ENCODE assay signal across 8 cellular contexts in the genomic region with DNA sequence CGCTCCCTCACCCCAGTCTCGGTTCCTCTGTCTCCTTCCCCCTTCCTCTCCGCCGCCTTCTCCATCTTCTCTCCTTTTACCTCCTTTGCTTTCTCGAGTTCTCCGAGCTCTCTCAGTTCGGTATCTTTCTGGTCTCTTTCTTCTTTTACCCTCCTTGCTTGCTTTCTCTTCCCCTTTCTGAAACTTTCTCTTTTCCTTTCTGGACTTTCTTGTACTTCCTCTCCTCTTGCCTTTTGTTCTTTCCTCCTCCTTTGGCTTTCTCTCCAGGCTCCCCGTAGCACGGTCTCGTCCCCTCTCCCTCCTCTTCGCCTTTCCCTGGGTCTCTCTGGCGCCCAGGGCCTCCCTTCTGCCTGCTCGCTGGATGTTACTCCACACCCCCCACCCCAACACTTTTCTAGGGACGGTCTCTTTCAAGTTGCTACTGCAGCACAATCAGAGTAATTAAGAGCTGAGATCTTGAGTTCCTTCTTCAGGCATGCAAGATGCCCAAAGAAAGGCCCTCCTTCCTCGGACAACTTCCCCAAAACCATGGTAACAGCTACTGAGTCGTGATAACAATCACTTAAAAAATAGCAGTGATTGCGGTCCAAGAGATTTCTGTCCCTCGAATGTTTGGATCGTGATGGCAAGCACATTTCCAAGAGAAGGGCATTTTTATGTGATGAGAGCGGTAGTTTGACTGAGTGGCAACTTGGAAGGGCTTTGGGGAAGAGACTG. TPM values are rescaled to one million over a fixed set of nuclear protein-coding genes. Genes with fewer than 3 reads are reported as not detected.
A peak's percentile ranks its signal among the peaks of the same experiment; 100 is the strongest.
DNase-seq lines count a peak whose midpoint lies in the region; ATAC-seq and TF ChIP-seq lines count a peak whose summit lies in the region.

No MANE protein-coding gene starts in this region.

- H3K9me3 ChIP-seq in cardiac muscle cell (ENCODE audit: low read depth) (no peaks in the 10 kb centered on the region), upper lobe of right lung (no peaks in the 10 kb centered on the region)

- peaks cover 0 to 8% (median 4%) of the 10 kb centered on the region in 3 donors for H3K36me3 Mint-ChIP-seq in immature natural killer cell

- peak overlapping the region in 1 of 5 donors; percentile 68 for H3K4me3 Mint-ChIP-seq in immature natural killer cell

- H3K27ac Mint-ChIP-seq in immature natural killer cell: peak overlapping the region in 1 of 6 donors; percentile 34

- peaks cover 4 to 30% (median 23%) of the 10 kb centered on the region in 6 donors for H3K9me3 Mint-ChIP-seq in immature natural killer cell

- peaks cover 32% of the 10 kb centered on the region for H3K27me3 ChIP-seq in cardiac muscle cell
- H3K27me3 ChIP-seq in upper lobe of right lung: peaks cover 72% of the 10 kb centered on the region

- intact Hi-C loops in Right ventricle myocardium inferior (cut with DNase I): no loop called here
- intact Hi-C loops in upper lobe of right lung (cut with DNase I): no loop called here

- H3K4me3 ChIP-seq in cardiac muscle cell: peak overlapping the region; percentile 59
- H3K4me3 ChIP-seq in astrocyte of the cerebellum (ENCODE audit: low read depth, low read length): peak overlapping the region; percentile 83
- peak overlapping the region; percentile 50 for H3K4me3 ChIP-seq in upper lobe of right lung

- H3K4me1 Mint-ChIP-seq in immature natural killer cell: no peaks in the 10 kb centered on the region

- ATAC-seq in Right ventricle myocardium inferior (no peak), upper lobe of right lung (no peak)

- DNase-seq in cardiac muscle cell (ENCODE audit: low read depth in 1 of 2, low spot score in 1 of 2) (no peak), Right ventricle myocardium inferior (ENCODE audit: missing footprints) (no peak), astrocyte of the cerebellum (ENCODE audit: low read depth) (no peak), left kidney (ENCODE audit: low read depth, low spot score) (peak; percentile 69), upper lobe of right lung (no peak), immature natural killer cell (no peak), NCI-H1694 treated with DMSO at 0.1 percent for 48 hours (lab: John Stamatoyannopoulos, UW) (no peak)
- DNase-seq in stimulated activated CD4-positive, alpha-beta T cell treated with anti-CD3 and anti-CD28 coated beads, Interleukin-4, amount 100 ng/mL, for 4 hours: no peak

- H3K36me3 ChIP-seq in cardiac muscle cell: no peaks in the 10 kb centered on the region
- H3K36me3 ChIP-seq in upper lobe of right lung: no peaks in the 10 kb centered on the region

- no peak for TF ChIP-seq CTCF in cardiac muscle cell (IDR thresholded peaks at IDR 0.05; ENCODE audit: low read depth, low read length)
- no peak for TF ChIP-seq CTCF in astrocyte of the cerebellum (IDR thresholded peaks at IDR 0.05; ENCODE audit: low read depth, low read length, missing control alignments)
- no peak for TF ChIP-seq CTCF in upper lobe of right lung (IDR thresholded peaks at IDR 0.05)

- H3K4me1 ChIP-seq in cardiac muscle cell (ENCODE audit: low read depth): peaks cover 11% of the 10 kb centered on the region
- peaks cover 29% of the 10 kb centered on the region for H3K4me1 ChIP-seq in upper lobe of right lung

- H3K27ac ChIP-seq in cardiac muscle cell (peak overlapping the region; percentile 38), upper lobe of right lung (no peak overlapping the region)

- H3K27me3 Mint-ChIP-seq in immature natural killer cell (ENCODE audit: low read depth in 3 of 3): peaks cover 10 to 24% (median 16%) of the 10 kb centered on the region in 3 donors

- in situ Hi-C loops in astrocyte of the cerebellum (cut with HindIII; ENCODE audit: low sequenced_read_pairs): no loop called here

RNA-seq across cellular contexts. Expression of a gene that starts 0.5 kb away (rescaled TPM):
- total RNA-seq in cardiac muscle cell (59.6 and 105 TPM in 2 replicates), Right ventricle myocardium inferior (0.35 TPM), upper lobe of right lung (4.3 TPM)
- polyA plus RNA-seq in cardiac muscle cell (19.0 and 27.3 TPM in 2 replicates), immature natural killer cell (not detected)

Comparison
In these comparisons a context has a peak if more than half of its experiments do, and no peak if none do; other contexts are left out.
1. RNA of a gene that starts 0.5 kb away (total RNA-seq): 59.6 to 105 TPM in cardiac muscle cell; 4.3 TPM in upper lobe of right lung (single experiment) and 0.35 TPM in Right ventricle myocardium inferior (single experiment); every median in the first group is over 10 times any median in the second.
2. Peak in every context shown above with its lines, with median percentiles within 50 percentile points of each other: H3K4me3 ChIP-seq.